In genomic region chr11:14029415-14029814, GRCh38 we compare ENCODE assay signal across 12 cellular contexts.
DNase-seq lines count a peak whose midpoint lies in the region; ATAC-seq and TF ChIP-seq lines count a peak whose summit lies in the region.
"Had no signal": no experiment of that assay in that cellular context is flagged by ENCODE, and none has a peak within 500 bp of the region (broad histone marks: within the 10 kb centered on the region; RNA-seq: fewer than 3 reads in every experiment).

No MANE protein-coding gene starts in this region.

- H3K27me3 ChIP-seq in HCT116 (ENCODE audit: insufficient read depth, low read length) = no peaks in the 10 kb centered on the region
- no peaks in the 10 kb centered on the region for H3K27me3 ChIP-seq in thoracic aorta (replicated peaks; ENCODE audit: insufficient read depth)

- TF ChIP-seq CTCF in HCT116 (IDR thresholded peaks at IDR 0.05 in 2 of 3, conservative IDR thresholded peaks at IDR 0.05 in 1 of 3; ENCODE audit: borderline replicate concordance in 1 of 3, insufficient read depth in 1 of 3, low read depth in 2 of 3, low read length in 2 of 3) (no peak), thoracic aorta (IDR thresholded peaks at IDR 0.05) (no peak)

- no peak for DNase-seq in HCT116 (ENCODE audit: low read depth, low spot score)
- peak; percentile 13 for DNase-seq in SW480 (ENCODE audit: low spot score)
- DNase-seq in iPS-NIHi11 (ENCODE audit: low spot score) = peak; percentile 37
- no peak for DNase-seq in thoracic aorta (ENCODE audit: low spot score)
- DNase-seq in EL = no peak
- no peak for DNase-seq in SIG-M5 treated with dmso at 0.1 percent for 504 hours (lab: John Stamatoyannopoulos, UW; ENCODE audit: unreplicated experiment)
- no peak for DNase-seq in effector CD8-positive, alpha-beta T cell (lab: John Stamatoyannopoulos, UW)
- DNase-seq: activated effector memory CD4-positive, alpha-beta T cell treated with Interleukin-2 at 50 U/mL for 16 hours; NCI-H524 treated with DMSO at 0.1 percent for 48 hours; stimulated activated CD4-positive, alpha-beta T cell treated with anti-CD3 and anti-CD28 coated beads, Interleukin-4, amount 100 ng/mL, for 24 hours; SW 1271 had no signal

- H3K4me1 ChIP-seq in HCT116 (ENCODE audit: control insufficient read depth in 1 of 2, insufficient read depth in 2 of 2, low read length in 2 of 2) = peaks cover 11 to 24% of the 10 kb centered on the region in 2 experiments; a peak in 3 of 4 replicates
- peaks cover 9 to 44% of the 10 kb centered on the region in 2 donors for H3K4me1 ChIP-seq in thoracic aorta (ENCODE audit: control insufficient read depth in 1 of 2, low read depth in 2 of 2)

- ATAC-seq in HCT116 (peak; percentile 82), thoracic aorta (ENCODE audit: insufficient number of reproducible peaks, low FRiP score, low read depth) (no peak)

- RAD21 ChIA-PET in HCT116 (lab: Charles Lee; ENCODE audit: low non-redundant PET in 1 of 2, low total read pairs in 2 of 2, uncharacterized antibody in 2 of 2, unreplicated experiment in 2 of 2) = no interaction called here

- no peak for TF ChIP-seq RAD21 in HCT116 (IDR thresholded peaks at IDR 0.05; ENCODE audit: low read depth)

- H3K79me2 ChIP-seq in HCT116 (ENCODE audit: insufficient read depth, low read length) = no peaks in the 10 kb centered on the region

- POLR2A ChIA-PET in HCT116 (lab: Charles Lee) = no interaction called here

- H3K9me2 ChIP-seq in HCT116 (ENCODE audit: insufficient read depth) = no peaks in the 10 kb centered on the region

- peak overlapping the region; percentile 49 for H3K4me2 ChIP-seq in HCT116 (ENCODE audit: low read length)

- H3K27ac ChIP-seq in HCT116 (ENCODE audit: low read depth, low read length) = no peak overlapping the region
- peak overlapping the region; percentile 76 for H3K27ac ChIP-seq in thoracic aorta
- H3K27ac ChIP-seq: neutrophil had no signal

- no peak for TF ChIP-seq POLR2A in HCT116 (IDR thresholded peaks at IDR 0.05; ENCODE audit: borderline replicate concordance, extremely low read depth, insufficient read depth, insufficient read length)

- H3K9me3 ChIP-seq in HCT116 (ENCODE audit: control insufficient read depth in 1 of 2, insufficient read depth in 1 of 2, low read depth in 1 of 2, low read length in 2 of 2) (no peaks in the 10 kb centered on the region), thoracic aorta (no peaks in the 10 kb centered on the region)
- H3K9me3 ChIP-seq: neutrophil had no signal

- no peaks in the 10 kb centered on the region for H3K36me3 ChIP-seq in HCT116 (ENCODE audit: control insufficient read depth in 1 of 2, insufficient read depth in 2 of 2, low read length in 2 of 2)
- no peaks in the 10 kb centered on the region for H3K36me3 ChIP-seq in thoracic aorta
- H3K36me3 ChIP-seq: neutrophil had no signal

- H2AFZ ChIP-seq in HCT116 (ENCODE audit: low read depth, low read length, poor library complexity, severe bottlenecking) = peak overlapping the region; percentile 60

- CTCF ChIA-PET in HCT116 (lab: Charles Lee) = no interaction called here

- no peaks in the 10 kb centered on the region for H4K20me1 ChIP-seq in HCT116 (ENCODE audit: insufficient read depth)

- no peak overlapping the region for H3K9ac ChIP-seq in HCT116 (ENCODE audit: low read length)

- intact Hi-C loops in HCT116 (cut with micrococcal nuclease) = no loop called here

- BruUV-seq in HCT116 (replicated peaks; lab: Mats Ljungman, UMichigan) = no TSS peak

- H3K4me3 ChIP-seq in HCT116 (replicated peaks in 1 of 2; ENCODE audit: low read depth in 1 of 2, low read length in 2 of 2) (no peak overlapping the region), thoracic aorta (no peak overlapping the region)

TF ChIP-seq in HCT116, 20 proteins besides CTCF, POLR2A, EP300 and RAD21:
- TF ChIP-seq POLR2AphosphoS5 (IDR thresholded peaks at IDR 0.05; ENCODE audit: low read depth, low read length) (no peak), REST (IDR thresholded peaks at IDR 0.05; ENCODE audit: low read depth) (no peak), CBX3 (IDR thresholded peaks at IDR 0.05; ENCODE audit: low read depth) (no peak), CEBPB (IDR thresholded peaks at IDR 0.05; ENCODE audit: low read depth) (no peak), EZH2 (IDR thresholded peaks at IDR 0.05) (no peak), EZH2phosphoT487 (IDR thresholded peaks at IDR 0.05; ENCODE audit: borderline replicate concordance) (no peak), EGR1 (IDR thresholded peaks at IDR 0.05; ENCODE audit: low read depth) (no peak), SRF (IDR thresholded peaks at IDR 0.05; ENCODE audit: low read depth) (no peak), JUND (IDR thresholded peaks at IDR 0.05) (no peak)

Comparison
In these comparisons a context has a peak if more than half of its experiments do, and no peak if none do; other contexts are left out.
1. DNase-seq: peak in SW480 (single experiment) and iPS-NIHi11 (single experiment); none in HCT116 (single experiment), thoracic aorta (single experiment), EL (single experiment), SIG-M5 treated with dmso at 0.1 percent for 504 hours (single experiment) and effector CD8-positive, alpha-beta T cell (single experiment).